Comparison of ENCODE assay signal across 15 cellular contexts in the genomic region with DNA sequence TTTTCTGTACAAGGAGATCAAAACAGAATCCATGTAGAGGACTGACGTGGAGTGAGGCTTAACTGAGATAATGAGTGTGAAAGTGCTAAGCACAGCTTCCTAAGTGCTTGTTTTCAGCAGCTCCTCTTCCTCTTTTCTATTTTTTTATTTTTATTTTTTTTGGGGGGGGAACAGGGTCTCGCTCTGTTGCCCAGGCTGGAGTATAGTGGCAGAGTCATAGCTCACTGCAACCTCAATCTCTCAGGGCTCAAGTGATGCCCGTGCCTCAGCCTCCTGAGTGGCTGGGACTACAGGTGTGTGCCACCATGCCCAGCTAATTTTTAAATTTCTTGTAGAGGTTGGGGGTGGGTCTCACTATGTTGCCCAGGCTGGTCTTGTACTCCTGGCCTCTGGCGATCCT. TPM values are rescaled to one million over a fixed set of nuclear protein-coding genes. Genes with fewer than 3 reads are reported as not detected.
A peak's percentile ranks its signal among the peaks of the same experiment; 100 is the strongest.
DNase-seq lines count a peak whose midpoint lies in the region; ATAC-seq and TF ChIP-seq lines count a peak whose summit lies in the region.
"Had no signal": no experiment of that assay in that cellular context is flagged by ENCODE, and none has a peak within 500 bp of the region (broad histone marks: within the 10 kb centered on the region; RNA-seq: fewer than 3 reads in every experiment).

No MANE protein-coding gene starts in this region.

- H3K4me3 Mint-ChIP-seq in stimulated activated naive B cell treated with anti-CD40 and anti-IgM and Interleukin-4, amounts not matched to agents 10 μg/mL and 1 μg/mL and 100 μg/mL, for 72 hours = no peak overlapping the region
- H3K4me3 Mint-ChIP-seq in CD8-positive, alpha-beta T cell = no peak overlapping the region
- H3K4me3 Mint-ChIP-seq: CD8-positive, alpha-beta memory T cell had no signal

- H3K9me3 ChIP-seq in BLaER1 treated with 17β-estradiol and CSF1 and Interleukin-3, amounts not matched to agents 10 nM and 100 nM (replicated peaks in 1 of 11) = no peaks in the 10 kb centered on the region
- no peaks in the 10 kb centered on the region for H3K9me3 ChIP-seq in Karpas-422 (ENCODE audit: low read length)
- no peaks in the 10 kb centered on the region for H3K9me3 ChIP-seq in CD8-positive, alpha-beta T cell (ENCODE audit: low read length)
- H3K9me3 ChIP-seq: HAP-1 had no signal

- peaks cover 17 to 24% of the 10 kb centered on the region in 2 donors for H3K4me1 Mint-ChIP-seq in stimulated activated naive B cell treated with anti-CD40 and anti-IgM and Interleukin-4, amounts not matched to agents 10 μg/mL and 1 μg/mL and 100 μg/mL, for 72 hours
- H3K4me1 Mint-ChIP-seq in CD8-positive, alpha-beta T cell (ENCODE audit: low read depth) = peaks cover 3% of the 10 kb centered on the region

- intact Hi-C loops in CD8-positive, alpha-beta T cell (cut with DNase I, micrococcal nuclease) = no loop called here

- DNase-seq in Karpas-422 = peak; percentile 37
- DNase-seq in islet precursor cell = peak; percentile 31
- no peak for DNase-seq in stimulated activated naive B cell treated with anti-CD40 and anti-IgM and Interleukin-4, amounts not matched to agents 10 μg/mL and 1 μg/mL and 100 μg/mL, for 72 hours
- no peak for DNase-seq in RPMI8226
- no peak for DNase-seq in CD8-positive, alpha-beta T cell
- DNase-seq: ACHN; CD8-positive, alpha-beta memory T cell; COR-L47; DMS 273 treated with DMSO at 0.1 percent for 48 hours; DMS79 had no signal

- no peaks in the 10 kb centered on the region for H3K36me3 Mint-ChIP-seq in stimulated activated naive B cell treated with anti-CD40 and anti-IgM and Interleukin-4, amounts not matched to agents 10 μg/mL and 1 μg/mL and 100 μg/mL, for 72 hours
- H3K36me3 Mint-ChIP-seq in CD8-positive, alpha-beta T cell = no peaks in the 10 kb centered on the region
- H3K36me3 Mint-ChIP-seq: CD8-positive, alpha-beta memory T cell had no signal

- H2AFZ ChIP-seq in Karpas-422 (ENCODE audit: low read length) = no peak overlapping the region

- H3K27me3 ChIP-seq in BLaER1 treated with 17β-estradiol and CSF1 and Interleukin-3, amounts not matched to agents 10 nM and 100 nM = no peaks in the 10 kb centered on the region
- H3K27me3 ChIP-seq in Karpas-422 (ENCODE audit: low read length) = no peaks in the 10 kb centered on the region
- no peaks in the 10 kb centered on the region for H3K27me3 ChIP-seq in CD8-positive, alpha-beta T cell (ENCODE audit: insufficient read depth, low read length)

- POLR2A ChIA-PET in CD8-positive, alpha-beta T cell (lab: Charles Lee) = no interaction called here

- H3K79me2 ChIP-seq in Karpas-422 (ENCODE audit: low read length) = no peaks in the 10 kb centered on the region

- CTCF ChIA-PET in CD8-positive, alpha-beta T cell (lab: Charles Lee) = interaction anchor here (1.3 to 3.4 kb wide), 4 partner anchors 16 to 34 kb away, joined by 3 to 12 read pairs (median 4); no protein-coding TSS in a partner anchor

- H4K20me1 ChIP-seq in BLaER1 treated with 17β-estradiol and CSF1 and Interleukin-3, amounts not matched to agents 10 nM and 100 nM = peaks cover 0 to 6% (median 0%) of the 10 kb centered on the region in 11 experiments; a peak in 2 of 22 replicates
- no peaks in the 10 kb centered on the region for H4K20me1 ChIP-seq in Karpas-422 (ENCODE audit: insufficient read depth, low read depth, low read length)

- peaks cover 8 to 13% of the 10 kb centered on the region in 2 donors for H3K27me3 Mint-ChIP-seq in stimulated activated naive B cell treated with anti-CD40 and anti-IgM and Interleukin-4, amounts not matched to agents 10 μg/mL and 1 μg/mL and 100 μg/mL, for 72 hours
- H3K27me3 Mint-ChIP-seq in CD8-positive, alpha-beta T cell (ENCODE audit: low read depth) = peaks cover 2% of the 10 kb centered on the region

- no peaks in the 10 kb centered on the region for H3K9me2 ChIP-seq in Karpas-422 (replicated peaks; ENCODE audit: insufficient read depth, low read length)

- H3K4me1 ChIP-seq in BLaER1 treated with 17β-estradiol and CSF1 and Interleukin-3, amounts not matched to agents 10 nM and 100 nM = peaks cover 17 to 66% (median 57%) of the 10 kb centered on the region in 10 experiments
- H3K4me1 ChIP-seq in Karpas-422 (ENCODE audit: low read length) = peaks cover 11% of the 10 kb centered on the region
- peaks cover 3% of the 10 kb centered on the region for H3K4me1 ChIP-seq in CD8-positive, alpha-beta T cell (ENCODE audit: insufficient read depth, low read length)
- H3K4me1 ChIP-seq: HAP-1 had no signal

- no peak overlapping the region for H3K4me3 ChIP-seq in BLaER1 treated with 17β-estradiol and CSF1 and Interleukin-3, amounts not matched to agents 10 nM and 100 nM
- no peak overlapping the region for H3K4me3 ChIP-seq in Karpas-422 (ENCODE audit: low read length)
- no peak overlapping the region for H3K4me3 ChIP-seq in CD8-positive, alpha-beta T cell (ENCODE audit: low read depth, low read length)
- H3K4me3 ChIP-seq: GM12878, HAP-1 had no signal

- TF ChIP-seq CTCF in CD8-positive, alpha-beta T cell (IDR thresholded peaks at IDR 0.05) = no peak

- H3K27ac Mint-ChIP-seq in stimulated activated naive B cell treated with anti-CD40 and anti-IgM and Interleukin-4, amounts not matched to agents 10 μg/mL and 1 μg/mL and 100 μg/mL, for 72 hours = no peak overlapping the region
- H3K27ac Mint-ChIP-seq in CD8-positive, alpha-beta T cell = no peak overlapping the region
- H3K27ac Mint-ChIP-seq: CD8-positive, alpha-beta memory T cell had no signal

- no peaks in the 10 kb centered on the region for H3K36me3 ChIP-seq in BLaER1 treated with 17β-estradiol and CSF1 and Interleukin-3, amounts not matched to agents 10 nM and 100 nM
- no peaks in the 10 kb centered on the region for H3K36me3 ChIP-seq in Karpas-422 (ENCODE audit: insufficient read depth, low read length)
- no peaks in the 10 kb centered on the region for H3K36me3 ChIP-seq in CD8-positive, alpha-beta T cell (ENCODE audit: insufficient read depth, low read length)
- H3K36me3 ChIP-seq: HAP-1 had no signal

- H3K27ac ChIP-seq in BLaER1 treated with 17β-estradiol and CSF1 and Interleukin-3, amounts not matched to agents 10 nM and 100 nM = no peak overlapping the region
- no peak overlapping the region for H3K27ac ChIP-seq in Karpas-422 (ENCODE audit: low read length)
- no peak overlapping the region for H3K27ac ChIP-seq in CD8-positive, alpha-beta T cell (ENCODE audit: low read depth, low read length)
- H3K27ac ChIP-seq: HL-60 had no signal

- ATAC-seq in stimulated activated naive B cell treated with anti-CD40 and anti-IgM and Interleukin-4, amounts not matched to agents 10 μg/mL and 1 μg/mL and 100 μg/mL, for 72 hours (replicated peaks) = peak; percentile 23 to 52
- no peak for ATAC-seq in GM19324 (IDR thresholded peaks at IDR 0.05; ENCODE audit: low FRiP score, unreplicated experiment)
- no peak for ATAC-seq in CD8-positive, alpha-beta T cell
- ATAC-seq: GM12878 had no signal

- peak overlapping the region; percentile 43 to 83 (median 64) for H3K4me2 ChIP-seq in BLaER1 treated with 17β-estradiol and CSF1 and Interleukin-3, amounts not matched to agents 10 nM and 100 nM
- H3K4me2 ChIP-seq in Karpas-422 (ENCODE audit: low read depth, low read length, poor library complexity, severe bottlenecking) = no peak overlapping the region

- H3K9me3 Mint-ChIP-seq in stimulated activated naive B cell treated with anti-CD40 and anti-IgM and Interleukin-4, amounts not matched to agents 10 μg/mL and 1 μg/mL and 100 μg/mL, for 72 hours = no peaks in the 10 kb centered on the region
- H3K9me3 Mint-ChIP-seq in CD8-positive, alpha-beta T cell = no peaks in the 10 kb centered on the region
- H3K9me3 Mint-ChIP-seq: CD8-positive, alpha-beta memory T cell had no signal

- peak overlapping the region in 2 of 11 experiments; percentile 15 to 51; a peak in 2 of 22 replicates for H3K9ac ChIP-seq in BLaER1 treated with 17β-estradiol and CSF1 and Interleukin-3, amounts not matched to agents 10 nM and 100 nM
- H3K9ac ChIP-seq in Karpas-422 (ENCODE audit: low read length) = no peak overlapping the region

RNA-seq across cellular contexts. Expression of a gene that starts 5.6 kb away (rescaled TPM):
- 2.5 and 4.0 TPM in 2 replicates for total RNA-seq in Karpas-422 (2014; rRNA removed; shearing (Covaris generic); ENCODE audit: low replicate concordance)
- 100 to 1,000 TPM; 625 to 631 TPM for total RNA-seq in CD8-positive, alpha-beta T cell

RNA-seq across cellular contexts. Expression of a gene that starts 34.7 kb away (rescaled TPM):
- total RNA-seq in Karpas-422 (2014; rRNA removed; shearing (Covaris generic); ENCODE audit: low replicate concordance) = 3.1 and 4.6 TPM in 2 replicates
- 1 to 10 TPM in 1 of 2 experiments, under 1 TPM in 1; 0.64 to 1.3 TPM for total RNA-seq in CD8-positive, alpha-beta T cell

RNA-seq across cellular contexts. Expression of a gene that starts 36.1 kb away (rescaled TPM):
- total RNA-seq in Karpas-422 (2014; rRNA removed; shearing (Covaris generic); ENCODE audit: low replicate concordance) = 0.71 and 8.0 TPM in 2 replicates
- total RNA-seq in CD8-positive, alpha-beta T cell = 1 to 10 TPM; 5.6 to 8.0 TPM

RNA-seq across cellular contexts. Expression of a gene that starts 38.5 kb away (rescaled TPM):
- 121 and 175 TPM in 2 replicates for total RNA-seq in Karpas-422 (2014; rRNA removed; shearing (Covaris generic); ENCODE audit: low replicate concordance)
- total RNA-seq in CD8-positive, alpha-beta T cell = 10 to 100 TPM; 28.7 to 31.5 TPM

RNA-seq across cellular contexts. Expression of a gene that starts 45.1 kb away (rescaled TPM):
- 77.9 and 97.9 TPM in 2 replicates for total RNA-seq in Karpas-422 (2014; rRNA removed; shearing (Covaris generic); ENCODE audit: low replicate concordance)
- 10 to 100 TPM; 45.6 to 51.6 TPM for total RNA-seq in CD8-positive, alpha-beta T cell

Comparison
In these comparisons a context has a peak if more than half of its experiments do, and no peak if none do; other contexts are left out.
1. DNase-seq: peak in Karpas-422 (single experiment) and islet precursor cell (single experiment); none in stimulated activated naive B cell treated with anti-CD40 and anti-IgM and Interleukin-4, amounts not matched to agents 10 μg/mL and 1 μg/mL and 100 μg/mL, for 72 hours (single experiment), RPMI8226 (single experiment) and CD8-positive, alpha-beta T cell (0 of 7).
2. ATAC-seq: peak in stimulated activated naive B cell treated with anti-CD40 and anti-IgM and Interleukin-4, amounts not matched to agents 10 μg/mL and 1 μg/mL and 100 μg/mL, for 72 hours (2 of 2); none in GM19324 (single experiment) and CD8-positive, alpha-beta T cell (single experiment).
3. RNA of a gene that starts 5.6 kb away (total RNA-seq): 625 to 631 TPM in CD8-positive, alpha-beta T cell; 2.5 to 4.0 TPM in Karpas-422; every median in the first group is over 100 times any median in the second.